ENCODE assay signal across 23 cellular contexts in genomic region chr19:10010939-10011338, GRCh38. TPM values are rescaled to one million over a fixed set of nuclear protein-coding genes. Genes with fewer than 3 reads are reported as not detected.
A peak's percentile ranks its signal among the peaks of the same experiment; 100 is the strongest.
DNase-seq lines count a peak whose midpoint lies in the region; ATAC-seq, FAIRE-seq and TF ChIP-seq lines count a peak whose summit lies in the region.
"Had no signal": no experiment of that assay in that cellular context is flagged by ENCODE, and none has a peak within 500 bp of the region (broad histone marks: within the 10 kb centered on the region; RNA-seq: fewer than 3 reads in every experiment).

No MANE protein-coding gene starts in this region.

- H3K9me3 ChIP-seq in esophagus muscularis mucosa (no peaks in the 10 kb centered on the region), HepG2 (ENCODE audit: low read length) (no peaks in the 10 kb centered on the region)
- H3K9me3 ChIP-seq: ovary, testis had no signal

- intact Hi-C loops in esophagus muscularis mucosa (cut with DNase I): no loop called here
- intact Hi-C loops in HepG2 (cut with micrococcal nuclease; ENCODE audit: unreplicated experiment): no loop called here

- no TSS peak for BruUV-seq in HepG2 (replicated peaks; lab: Mats Ljungman, UMichigan)

- H3K27ac Mint-ChIP-seq in HFFc6: no peak overlapping the region
- no peak overlapping the region for H3K27ac Mint-ChIP-seq in activated T-cell treated with anti-CD3 and anti-CD28 coated beads, Interleukin-2, amount 50 U/mL, for 24 hours
- H3K27ac Mint-ChIP-seq: activated naive CD8-positive, alpha-beta T cell; stimulated activated naive B cell treated with anti-CD40 and anti-IgM and Interleukin-4, amounts not matched to agents 10 μg/mL and 1 μg/mL and 100 μg/mL, for 72 hours had no signal

- H3K4me1 ChIP-seq in esophagus muscularis mucosa: peaks cover 10 to 48% (median 45%) of the 10 kb centered on the region in 4 donors
- no peaks in the 10 kb centered on the region for H3K4me1 ChIP-seq in HepG2 (ENCODE audit: insufficient read depth, low read length)

- no peak for FAIRE-seq in HepG2 (lab: Jason Lieb, UNC)
- FAIRE-seq: GM19239 had no signal

- peaks cover 0 to 96% (median 16%) of the 10 kb centered on the region in 4 donors for H3K27me3 ChIP-seq in esophagus muscularis mucosa
- H3K27me3 ChIP-seq in HepG2 (ENCODE audit: control insufficient read depth in 1 of 2, insufficient read depth in 2 of 2, low read length in 2 of 2): peaks cover 2 to 38% of the 10 kb centered on the region in 2 experiments
- H3K27me3 ChIP-seq: ovary, testis had no signal

- TF ChIP-seq POLR2A in esophagus muscularis mucosa (IDR thresholded peaks at IDR 0.05; ENCODE audit: low read depth) (no peak), HepG2 (IDR thresholded peaks at IDR 0.05; ENCODE audit: insufficient read depth in 1 of 2, low read depth in 2 of 2, low read length in 2 of 2) (no peak)

- no peak overlapping the region for H2AFZ ChIP-seq in HepG2 (ENCODE audit: low read length)

- in situ Hi-C loops in HepG2 (cut with HindIII; ENCODE audit: extremely low pct_ligation_motif_present, low pct_unique_long_range_greater_than_20kb): no loop called here

- H4K20me1 ChIP-seq in HepG2 (ENCODE audit: insufficient read depth, low read length): 0 out of 2 replicates have a peak, but pooled peaks cover 2% of the 10 kb centered on the region

- CTCF ChIA-PET in HepG2 (lab: Yijun Ruan, JAX; ENCODE audit: low intra/inter-chr PET ratio, low total read pairs): no interaction called here

- H3K4me3 Mint-ChIP-seq in HFFc6: peak overlapping the region; percentile 49
- no peak overlapping the region for H3K4me3 Mint-ChIP-seq in activated T-cell treated with anti-CD3 and anti-CD28 coated beads, Interleukin-2, amount 50 U/mL, for 24 hours
- H3K4me3 Mint-ChIP-seq: activated naive CD8-positive, alpha-beta T cell; stimulated activated naive B cell treated with anti-CD40 and anti-IgM and Interleukin-4, amounts not matched to agents 10 μg/mL and 1 μg/mL and 100 μg/mL, for 72 hours had no signal

- H3K36me3 ChIP-seq in esophagus muscularis mucosa (no peaks in the 10 kb centered on the region), HepG2 (replicated peaks in 1 of 2; ENCODE audit: control insufficient read depth in 1 of 2, insufficient read depth in 2 of 2, low read length in 2 of 2) (no peaks in the 10 kb centered on the region)
- H3K36me3 ChIP-seq: ovary had no signal

- POLR2A ChIA-PET in HepG2 (lab: Yijun Ruan, JAX): no interaction called here

- no peaks in the 10 kb centered on the region for H3K79me2 ChIP-seq in HepG2 (ENCODE audit: insufficient read depth, low read length)

- H3K4me1 Mint-ChIP-seq in HFFc6 (ENCODE audit: low read depth): peaks cover 33% of the 10 kb centered on the region
- H3K4me1 Mint-ChIP-seq in activated T-cell treated with anti-CD3 and anti-CD28 coated beads, Interleukin-2, amount 50 U/mL, for 24 hours (ENCODE audit: low read depth): peaks cover 23% of the 10 kb centered on the region

- no peak overlapping the region for H3K9ac ChIP-seq in HepG2 (ENCODE audit: insufficient read depth, low read depth, low read length)

- H3K27ac ChIP-seq in esophagus muscularis mucosa (replicated peaks in 1 of 4) (peak overlapping the region; percentile 47 to 81 (median 72)), HepG2 (ENCODE audit: extremely low read length, insufficient read depth, low read length) (no peak overlapping the region)
- H3K27ac ChIP-seq: ovary, testis had no signal

- TF ChIP-seq CTCF in HFFc6 (IDR thresholded peaks at IDR 0.05): no peak
- no peak for TF ChIP-seq CTCF in esophagus muscularis mucosa (IDR thresholded peaks at IDR 0.05)
- no peak for TF ChIP-seq CTCF in HepG2 (CRISPR knock-in tag; IDR thresholded peaks at IDR 0.05)

- ATAC-seq in HepG2: no peak
- ATAC-seq in GM18498 (IDR thresholded peaks at IDR 0.05; ENCODE audit: unreplicated experiment): no peak
- ATAC-seq: stimulated activated naive B cell treated with anti-CD40 and anti-IgM and Interleukin-4, amounts not matched to agents 10 μg/mL and 1 μg/mL and 100 μg/mL, for 72 hours had no signal

- H3K27me3 Mint-ChIP-seq in HFFc6 (ENCODE audit: insufficient read depth): peaks cover 6% of the 10 kb centered on the region; the same call in 1 of the 2 replicates
- peaks cover 65% of the 10 kb centered on the region for H3K27me3 Mint-ChIP-seq in activated T-cell treated with anti-CD3 and anti-CD28 coated beads, Interleukin-2, amount 50 U/mL, for 24 hours

- H3K36me3 Mint-ChIP-seq in HFFc6 (ENCODE audit: low read depth): no peaks in the 10 kb centered on the region
- no peaks in the 10 kb centered on the region for H3K36me3 Mint-ChIP-seq in activated T-cell treated with anti-CD3 and anti-CD28 coated beads, Interleukin-2, amount 50 U/mL, for 24 hours (ENCODE audit: low read depth)
- H3K36me3 Mint-ChIP-seq: CD4-positive, alpha-beta memory T cell had no signal

- TF ChIP-seq RAD21 in HepG2 (CRISPR knock-in tag; IDR thresholded peaks at IDR 0.05): no peak

- H3K9me3 Mint-ChIP-seq in HFFc6: no peaks in the 10 kb centered on the region
- H3K9me3 Mint-ChIP-seq in activated T-cell treated with anti-CD3 and anti-CD28 coated beads, Interleukin-2, amount 50 U/mL, for 24 hours: no peaks in the 10 kb centered on the region

- 87% methylated on average over 9 of the region's 9 CpGs for WGBS in esophagus muscularis mucosa
- 36% methylated on average over 9 of the region's 9 CpGs for whole genome bisulfite sequencing in HepG2 (ENCODE audit: low lambda C conversion rate)

- DNase-seq in D341Med (ENCODE audit: low spot score) (peak; percentile 8), HFFc6 (no peak), esophagus muscularis mucosa (ENCODE audit: extremely low spot score) (no peak), skeletal muscle cell (ENCODE audit: low read depth) (no peak), HepG2 (ENCODE audit: low spot score) (no peak)
- no peak for DNase-seq in activated T-cell treated with anti-CD3 and anti-CD28 coated beads, Interleukin-2, amount 50 U/mL, for 24 hours
- DNase-seq: CD4-positive, alpha-beta memory T cell; naive B cell; NCI-H1105 treated with DMSO at 0.1 percent for 48 hours; NCI-H2029 treated with DMSO at 0.1 percent for 48 hours; NCI-H2227 treated with DMSO at 0.1 percent for 48 hours; RPMI8226; stimulated activated CD4-positive, alpha-beta T cell treated with anti-CD3 and anti-CD28 coated beads, Interleukin-12 subunit alpha, Interleukin-12 subunit beta, amount 100 ng/mL, for 4 hours; stimulated activated CD4-positive, alpha-beta T cell treated with anti-CD3 and anti-CD28 coated beads, Interleukin-4, amount 100 ng/mL, for 24 hours; stimulated activated naive B cell treated with anti-CD40 and anti-IgM and Interleukin-4, amounts not matched to agents 10 μg/mL and 1 μg/mL and 100 μg/mL, for 72 hours had no signal

- no peak overlapping the region for H3K4me2 ChIP-seq in HepG2 (ENCODE audit: low read depth, low read length)

- TF ChIP-seq EP300 in esophagus muscularis mucosa (IDR thresholded peaks at IDR 0.05) (no peak), HepG2 (IDR thresholded peaks at IDR 0.05; ENCODE audit: low read depth in 2 of 2, low read length in 2 of 2) (no peak), HepG2 (CRISPR knock-in tag; IDR thresholded peaks at IDR 0.05; ENCODE audit: borderline replicate concordance) (no peak)

- H3K4me3 ChIP-seq in esophagus muscularis mucosa (peak overlapping the region in 1 of 4 donors; percentile 45), skeletal muscle cell (ENCODE audit: low read depth, low read length) (peak overlapping the region; percentile 64), HepG2 (replicated peaks in 1 of 3; ENCODE audit: insufficient read depth in 1 of 3, low read depth in 2 of 3, low read length in 3 of 3) (no peak overlapping the region)

RNA-seq across cellular contexts. Expression of gene COL5A3, which starts 0.6 kb away (rescaled TPM):
- 1 to 10 TPM; 1.3 to 3.7 (median 1.4) TPM for total RNA-seq in HFFc6 (2021; fragmentation: NEBNext Ultra II Directional; extraction: Animal tissue kit (Norgen Biotek cat#: 25700))
- total RNA-seq in esophagus muscularis mucosa (10 to 100 TPM; 12.9 to 29.1 (median 19.5) TPM), HepG2 (2016; rRNA removed; fragmentation: Illumina TruSeq; extraction: Trizol) (0.02 TPM in 1 of 2 replicates, not detected in the other)
- total RNA-seq in HepG2 (2016; cell fraction: cytosol; rRNA removed; fragmentation: Illumina TruSeq; extraction: Trizol; ENCODE audit: low read depth): not detected in 2 replicates
- 0.02 TPM in 1 of 2 replicates, not detected in the other for total RNA-seq in HepG2 (2016; cell fraction: insoluble cytoplasmic fraction; rRNA removed; fragmentation: Illumina TruSeq; extraction: Trizol)
- total RNA-seq in HepG2 (2016; cell fraction: membrane; rRNA removed; fragmentation: Illumina TruSeq; extraction: Trizol): not detected in 2 replicates
- not detected in 2 replicates for total RNA-seq in HepG2 (2016; cell fraction: nucleus; rRNA removed; fragmentation: Illumina TruSeq; extraction: Trizol)
- polyA plus RNA-seq in HepG2 (2011; rRNA removed): 0.03 TPM in 1 of 2 replicates, not detected in the other
- not detected in 2 replicates for polyA plus RNA-seq in HepG2 (2011; cell fraction: cytosol; rRNA removed)
- polyA plus RNA-seq in HepG2 (2011; cell fraction: nucleus; rRNA removed): 0.07 and 0.11 TPM in 2 replicates
- polyA plus RNA-seq in HepG2 (2012): not detected in 2 replicates
- not detected in 2 replicates for polyA plus RNA-seq in HepG2 (2016; cell fraction: cytosol; fragmentation: Illumina TruSeq; extraction: Trizol; ENCODE audit: low read depth)
- polyA plus RNA-seq in HepG2 (2016; cell fraction: insoluble cytoplasmic fraction; fragmentation: Illumina TruSeq; extraction: Trizol; ENCODE audit: low read depth): not detected in 2 replicates
- polyA plus RNA-seq in HepG2 (2016; cell fraction: membrane; fragmentation: Illumina TruSeq; extraction: Trizol; ENCODE audit: low read depth): not detected in 2 replicates
- not detected in 2 replicates for polyA plus RNA-seq in HepG2 (2016; cell fraction: nucleus; fragmentation: Illumina TruSeq; extraction: Trizol; ENCODE audit: insufficient read depth, low read depth)
- 0.16 TPM in 1 of 2 replicates, not detected in the other for polyA minus RNA-seq in HepG2 (2011; rRNA and poly(A)+ RNA removed; ENCODE audit: low replicate concordance)
- polyA minus RNA-seq in HepG2 (2011; cell fraction: cytosol; rRNA and poly(A)+ RNA removed): not detected in 2 replicates
- polyA minus RNA-seq in HepG2 (2011; cell fraction: nucleus; rRNA and poly(A)+ RNA removed): not detected in 2 replicates
- total RNA-seq: M059J had no signal

RNA-seq across cellular contexts. Expression of gene RDH8, which starts 2.3 kb away (rescaled TPM):
- total RNA-seq in HFFc6 (2021; fragmentation: NEBNext Ultra II Directional; extraction: Animal tissue kit (Norgen Biotek cat#: 25700)): not detected
- total RNA-seq in esophagus muscularis mucosa (not detected), HepG2 (2016; rRNA removed; fragmentation: Illumina TruSeq; extraction: Trizol) (not detected in 2 replicates)
- not detected in 2 replicates for total RNA-seq in HepG2 (2016; cell fraction: cytosol; rRNA removed; fragmentation: Illumina TruSeq; extraction: Trizol; ENCODE audit: low read depth)
- total RNA-seq in HepG2 (2016; cell fraction: insoluble cytoplasmic fraction; rRNA removed; fragmentation: Illumina TruSeq; extraction: Trizol): not detected in 2 replicates
- not detected in 2 replicates for total RNA-seq in HepG2 (2016; cell fraction: membrane; rRNA removed; fragmentation: Illumina TruSeq; extraction: Trizol)
- total RNA-seq in HepG2 (2016; cell fraction: nucleus; rRNA removed; fragmentation: Illumina TruSeq; extraction: Trizol): not detected in 2 replicates
- polyA plus RNA-seq in HepG2 (2011; rRNA removed): not detected in 2 replicates
- not detected in 2 replicates for polyA plus RNA-seq in HepG2 (2011; cell fraction: cytosol; rRNA removed)
- polyA plus RNA-seq in HepG2 (2011; cell fraction: nucleus; rRNA removed): not detected in 2 replicates
- not detected in 2 replicates for polyA plus RNA-seq in HepG2 (2012)
- polyA plus RNA-seq in HepG2 (2016; cell fraction: cytosol; fragmentation: Illumina TruSeq; extraction: Trizol; ENCODE audit: low read depth): not detected in 2 replicates
- polyA plus RNA-seq in HepG2 (2016; cell fraction: insoluble cytoplasmic fraction; fragmentation: Illumina TruSeq; extraction: Trizol; ENCODE audit: low read depth): not detected in 2 replicates
- polyA plus RNA-seq in HepG2 (2016; cell fraction: membrane; fragmentation: Illumina TruSeq; extraction: Trizol; ENCODE audit: low read depth): not detected in 2 replicates
- not detected in 2 replicates for polyA plus RNA-seq in HepG2 (2016; cell fraction: nucleus; fragmentation: Illumina TruSeq; extraction: Trizol; ENCODE audit: insufficient read depth, low read depth)
- not detected in 2 replicates for polyA minus RNA-seq in HepG2 (2011; rRNA and poly(A)+ RNA removed; ENCODE audit: low replicate concordance)
- not detected in 2 replicates for polyA minus RNA-seq in HepG2 (2011; cell fraction: cytosol; rRNA and poly(A)+ RNA removed)
- not detected in 2 replicates for polyA minus RNA-seq in HepG2 (2011; cell fraction: nucleus; rRNA and poly(A)+ RNA removed)
- total RNA-seq: CD4-positive, alpha-beta memory T cell; esophagus mucosa; left colon; M059J; ovary had no signal
- polyA plus RNA-seq: CD4-positive, alpha-beta memory T cell; ovary had no signal
